1 cellular context compared by ENCODE assay signal in the genomic region with DNA sequence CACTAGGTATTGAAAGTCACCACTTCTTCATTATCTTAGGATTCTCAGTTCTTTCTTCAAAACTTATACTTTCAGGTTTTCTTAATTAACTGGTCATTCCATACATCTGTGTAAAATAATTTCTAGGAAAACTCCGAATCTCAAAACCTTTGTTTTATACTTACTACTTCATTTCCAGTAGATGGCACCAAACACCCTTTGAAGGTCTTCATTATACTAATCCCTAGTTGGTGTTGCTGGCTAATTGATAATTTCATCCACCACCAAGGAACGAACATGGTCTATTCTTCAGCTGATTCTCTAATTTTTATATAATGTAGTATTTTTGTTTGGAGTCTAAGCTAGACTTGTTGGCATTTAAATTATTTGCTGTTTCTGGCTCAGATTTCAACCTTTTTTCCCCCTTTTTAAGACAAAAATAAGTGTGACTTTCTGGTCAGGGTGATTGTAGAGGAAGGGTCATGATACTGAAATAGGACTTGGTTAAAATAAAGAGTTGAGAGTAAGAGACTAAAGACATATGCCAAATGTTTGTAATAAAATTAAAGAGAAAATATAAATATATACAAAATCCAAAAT.
TF ChIP-seq lines count a peak whose summit lies in the region.

No MANE protein-coding gene starts in this region.

TF ChIP-seq in K562, 482 proteins besides CTCF, POLR2A, EP300 and RAD21 (continued from another document and continues in another):
- TF ChIP-seq, protein P1, sequence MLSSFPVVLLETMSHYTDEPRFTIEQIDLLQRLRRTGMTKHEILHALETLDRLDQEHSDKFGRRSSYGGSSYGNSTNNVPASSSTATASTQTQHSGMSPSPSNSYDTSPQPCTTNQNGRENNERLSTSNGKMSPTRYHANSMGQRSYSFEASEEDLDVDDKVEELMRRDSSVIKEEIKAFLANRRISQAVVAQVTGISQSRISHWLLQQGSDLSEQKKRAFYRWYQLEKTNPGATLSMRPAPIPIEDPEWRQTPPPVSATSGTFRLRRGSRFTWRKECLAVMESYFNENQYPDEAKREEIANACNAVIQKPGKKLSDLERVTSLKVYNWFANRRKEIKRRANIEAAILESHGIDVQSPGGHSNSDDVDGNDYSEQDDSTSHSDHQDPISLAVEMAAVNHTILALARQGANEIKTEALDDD (IDR thresholded peaks at IDR 0.05) = peak; percentile 59; the same call in 1 of the 2 replicates
- TF ChIP-seq ARNT (IDR thresholded peaks at IDR 0.05) = 0 out of 4 replicates have a peak, but pooled peaks of 1 of the 2 experiments have one; percentile 32
- TF ChIP-seq PRMT5 (CRISPR knock-in tag; IDR thresholded peaks at IDR 0.05) = no peak
- no peak for TF ChIP-seq STAT5A (IDR thresholded peaks at IDR 0.05; ENCODE audit: borderline replicate concordance, low read length)
- TF ChIP-seq POLR2H (tag; IDR thresholded peaks at IDR 0.05; ENCODE audit: low read depth) = 0 out of 2 replicates have a peak, but pooled peaks have one; percentile 15
- TF ChIP-seq, protein P2, sequence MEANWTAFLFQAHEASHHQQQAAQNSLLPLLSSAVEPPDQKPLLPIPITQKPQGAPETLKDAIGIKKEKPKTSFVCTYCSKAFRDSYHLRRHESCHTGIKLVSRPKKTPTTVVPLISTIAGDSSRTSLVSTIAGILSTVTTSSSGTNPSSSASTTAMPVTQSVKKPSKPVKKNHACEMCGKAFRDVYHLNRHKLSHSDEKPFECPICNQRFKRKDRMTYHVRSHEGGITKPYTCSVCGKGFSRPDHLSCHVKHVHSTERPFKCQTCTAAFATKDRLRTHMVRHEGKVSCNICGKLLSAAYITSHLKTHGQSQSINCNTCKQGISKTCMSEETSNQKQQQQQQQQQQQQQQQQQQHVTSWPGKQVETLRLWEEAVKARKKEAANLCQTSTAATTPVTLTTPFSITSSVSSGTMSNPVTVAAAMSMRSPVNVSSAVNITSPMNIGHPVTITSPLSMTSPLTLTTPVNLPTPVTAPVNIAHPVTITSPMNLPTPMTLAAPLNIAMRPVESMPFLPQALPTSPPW (CRISPR knock-in tag; IDR thresholded peaks at IDR 0.05) = peak; percentile 10; the same call in 1 of the 2 replicates
- TF ChIP-seq RHOXF2B (CRISPR knock-in tag; conservative IDR thresholded peaks at IDR 0.05) = no peak
- no peak for TF ChIP-seq ZNF165 (CRISPR knock-in tag; IDR thresholded peaks at IDR 0.05; ENCODE audit: borderline replicate concordance)
- TF ChIP-seq HDAC6 (IDR thresholded peaks at IDR 0.05; ENCODE audit: low read depth, low read length) = no peak
- no peak for TF ChIP-seq PURB (CRISPR knock-in tag; IDR thresholded peaks at IDR 0.05; ENCODE audit: low read depth)
- TF ChIP-seq ZNF347 (CRISPR knock-in tag; IDR thresholded peaks at IDR 0.05; ENCODE audit: low read depth) = no peak
- TF ChIP-seq ZNF586 (CRISPR knock-in tag; conservative IDR thresholded peaks at IDR 0.05) = no peak
- no peak for TF ChIP-seq TAF7 (tag; IDR thresholded peaks at IDR 0.05)
- no peak for TF ChIP-seq ZNF764 (CRISPR knock-in tag; IDR thresholded peaks at IDR 0.05; ENCODE audit: low read depth)
- TF ChIP-seq CBX1 (IDR thresholded peaks at IDR 0.05; ENCODE audit: low read depth) = no peak
- peak; percentile 10 for TF ChIP-seq TAF9B (IDR thresholded peaks at IDR 0.05; ENCODE audit: partially characterized antibody)
- no peak for TF ChIP-seq ZNF174 (CRISPR knock-in tag; IDR thresholded peaks at IDR 0.05)
- no peak for TF ChIP-seq NFATC3 (IDR thresholded peaks at IDR 0.05)
- TF ChIP-seq ARHGAP35 (IDR thresholded peaks at IDR 0.05; ENCODE audit: partially characterized antibody) = no peak
- no peak for TF ChIP-seq GTF2F1 (IDR thresholded peaks at IDR 0.05; ENCODE audit: low read depth, low read length)
- TF ChIP-seq, protein P3, sequence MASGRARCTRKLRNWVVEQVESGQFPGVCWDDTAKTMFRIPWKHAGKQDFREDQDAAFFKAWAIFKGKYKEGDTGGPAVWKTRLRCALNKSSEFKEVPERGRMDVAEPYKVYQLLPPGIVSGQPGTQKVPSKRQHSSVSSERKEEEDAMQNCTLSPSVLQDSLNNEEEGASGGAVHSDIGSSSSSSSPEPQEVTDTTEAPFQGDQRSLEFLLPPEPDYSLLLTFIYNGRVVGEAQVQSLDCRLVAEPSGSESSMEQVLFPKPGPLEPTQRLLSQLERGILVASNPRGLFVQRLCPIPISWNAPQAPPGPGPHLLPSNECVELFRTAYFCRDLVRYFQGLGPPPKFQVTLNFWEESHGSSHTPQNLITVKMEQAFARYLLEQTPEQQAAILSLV (tag; IDR thresholded peaks at IDR 0.05) = no peak
- peak; percentile 21 for TF ChIP-seq HDAC3 (IDR thresholded peaks at IDR 0.05; ENCODE audit: borderline replicate concordance, partially characterized antibody)
- TF ChIP-seq ZFP1 (CRISPR knock-in tag; IDR thresholded peaks at IDR 0.05) = no peak
- TF ChIP-seq TCF3 (CRISPR knock-in tag; IDR thresholded peaks at IDR 0.05) = no peak
- TF ChIP-seq RFX7 (CRISPR knock-in tag; IDR thresholded peaks at IDR 0.05) = no peak
- no peak for TF ChIP-seq ZNF133 (CRISPR knock-in tag; IDR thresholded peaks at IDR 0.05)
- TF ChIP-seq, protein P4, sequence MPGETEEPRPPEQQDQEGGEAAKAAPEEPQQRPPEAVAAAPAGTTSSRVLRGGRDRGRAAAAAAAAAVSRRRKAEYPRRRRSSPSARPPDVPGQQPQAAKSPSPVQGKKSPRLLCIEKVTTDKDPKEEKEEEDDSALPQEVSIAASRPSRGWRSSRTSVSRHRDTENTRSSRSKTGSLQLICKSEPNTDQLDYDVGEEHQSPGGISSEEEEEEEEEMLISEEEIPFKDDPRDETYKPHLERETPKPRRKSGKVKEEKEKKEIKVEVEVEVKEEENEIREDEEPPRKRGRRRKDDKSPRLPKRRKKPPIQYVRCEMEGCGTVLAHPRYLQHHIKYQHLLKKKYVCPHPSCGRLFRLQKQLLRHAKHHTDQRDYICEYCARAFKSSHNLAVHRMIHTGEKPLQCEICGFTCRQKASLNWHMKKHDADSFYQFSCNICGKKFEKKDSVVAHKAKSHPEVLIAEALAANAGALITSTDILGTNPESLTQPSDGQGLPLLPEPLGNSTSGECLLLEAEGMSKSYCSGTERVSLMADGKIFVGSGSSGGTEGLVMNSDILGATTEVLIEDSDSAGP (CRISPR knock-in tag; IDR thresholded peaks at IDR 0.05) = no peak
- TF ChIP-seq NR2C2 (CRISPR knock-in tag; IDR thresholded peaks at IDR 0.05) = no peak
- 0 out of 2 replicates have a peak, but pooled peaks have one; percentile 6 for TF ChIP-seq NR2C2 (tag; IDR thresholded peaks at IDR 0.05)
- TF ChIP-seq CCNT2 (IDR thresholded peaks at IDR 0.05; ENCODE audit: borderline replicate concordance, extremely low read depth, insufficient read length, low read depth, low read length) = no peak
- TF ChIP-seq, protein P5, sequence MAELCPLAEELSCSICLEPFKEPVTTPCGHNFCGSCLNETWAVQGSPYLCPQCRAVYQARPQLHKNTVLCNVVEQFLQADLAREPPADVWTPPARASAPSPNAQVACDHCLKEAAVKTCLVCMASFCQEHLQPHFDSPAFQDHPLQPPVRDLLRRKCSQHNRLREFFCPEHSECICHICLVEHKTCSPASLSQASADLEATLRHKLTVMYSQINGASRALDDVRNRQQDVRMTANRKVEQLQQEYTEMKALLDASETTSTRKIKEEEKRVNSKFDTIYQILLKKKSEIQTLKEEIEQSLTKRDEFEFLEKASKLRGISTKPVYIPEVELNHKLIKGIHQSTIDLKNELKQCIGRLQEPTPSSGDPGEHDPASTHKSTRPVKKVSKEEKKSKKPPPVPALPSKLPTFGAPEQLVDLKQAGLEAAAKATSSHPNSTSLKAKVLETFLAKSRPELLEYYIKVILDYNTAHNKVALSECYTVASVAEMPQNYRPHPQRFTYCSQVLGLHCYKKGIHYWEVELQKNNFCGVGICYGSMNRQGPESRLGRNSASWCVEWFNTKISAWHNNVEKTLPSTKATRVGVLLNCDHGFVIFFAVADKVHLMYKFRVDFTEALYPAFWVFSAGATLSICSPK (IDR thresholded peaks at IDR 0.05; ENCODE audit: borderline replicate concordance) = no peak
- TF ChIP-seq, protein P6, sequence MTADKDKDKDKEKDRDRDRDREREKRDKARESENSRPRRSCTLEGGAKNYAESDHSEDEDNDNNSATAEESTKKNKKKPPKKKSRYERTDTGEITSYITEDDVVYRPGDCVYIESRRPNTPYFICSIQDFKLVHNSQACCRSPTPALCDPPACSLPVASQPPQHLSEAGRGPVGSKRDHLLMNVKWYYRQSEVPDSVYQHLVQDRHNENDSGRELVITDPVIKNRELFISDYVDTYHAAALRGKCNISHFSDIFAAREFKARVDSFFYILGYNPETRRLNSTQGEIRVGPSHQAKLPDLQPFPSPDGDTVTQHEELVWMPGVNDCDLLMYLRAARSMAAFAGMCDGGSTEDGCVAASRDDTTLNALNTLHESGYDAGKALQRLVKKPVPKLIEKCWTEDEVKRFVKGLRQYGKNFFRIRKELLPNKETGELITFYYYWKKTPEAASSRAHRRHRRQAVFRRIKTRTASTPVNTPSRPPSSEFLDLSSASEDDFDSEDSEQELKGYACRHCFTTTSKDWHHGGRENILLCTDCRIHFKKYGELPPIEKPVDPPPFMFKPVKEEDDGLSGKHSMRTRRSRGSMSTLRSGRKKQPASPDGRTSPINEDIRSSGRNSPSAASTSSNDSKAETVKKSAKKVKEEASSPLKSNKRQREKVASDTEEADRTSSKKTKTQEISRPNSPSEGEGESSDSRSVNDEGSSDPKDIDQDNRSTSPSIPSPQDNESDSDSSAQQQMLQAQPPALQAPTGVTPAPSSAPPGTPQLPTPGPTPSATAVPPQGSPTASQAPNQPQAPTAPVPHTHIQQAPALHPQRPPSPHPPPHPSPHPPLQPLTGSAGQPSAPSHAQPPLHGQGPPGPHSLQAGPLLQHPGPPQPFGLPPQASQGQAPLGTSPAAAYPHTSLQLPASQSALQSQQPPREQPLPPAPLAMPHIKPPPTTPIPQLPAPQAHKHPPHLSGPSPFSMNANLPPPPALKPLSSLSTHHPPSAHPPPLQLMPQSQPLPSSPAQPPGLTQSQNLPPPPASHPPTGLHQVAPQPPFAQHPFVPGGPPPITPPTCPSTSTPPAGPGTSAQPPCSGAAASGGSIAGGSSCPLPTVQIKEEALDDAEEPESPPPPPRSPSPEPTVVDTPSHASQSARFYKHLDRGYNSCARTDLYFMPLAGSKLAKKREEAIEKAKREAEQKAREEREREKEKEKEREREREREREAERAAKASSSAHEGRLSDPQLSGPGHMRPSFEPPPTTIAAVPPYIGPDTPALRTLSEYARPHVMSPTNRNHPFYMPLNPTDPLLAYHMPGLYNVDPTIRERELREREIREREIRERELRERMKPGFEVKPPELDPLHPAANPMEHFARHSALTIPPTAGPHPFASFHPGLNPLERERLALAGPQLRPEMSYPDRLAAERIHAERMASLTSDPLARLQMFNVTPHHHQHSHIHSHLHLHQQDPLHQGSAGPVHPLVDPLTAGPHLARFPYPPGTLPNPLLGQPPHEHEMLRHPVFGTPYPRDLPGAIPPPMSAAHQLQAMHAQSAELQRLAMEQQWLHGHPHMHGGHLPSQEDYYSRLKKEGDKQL (CRISPR knock-in tag; IDR thresholded peaks at IDR 0.05; ENCODE audit: borderline replicate concordance) = no peak
- TF ChIP-seq, protein P7, sequence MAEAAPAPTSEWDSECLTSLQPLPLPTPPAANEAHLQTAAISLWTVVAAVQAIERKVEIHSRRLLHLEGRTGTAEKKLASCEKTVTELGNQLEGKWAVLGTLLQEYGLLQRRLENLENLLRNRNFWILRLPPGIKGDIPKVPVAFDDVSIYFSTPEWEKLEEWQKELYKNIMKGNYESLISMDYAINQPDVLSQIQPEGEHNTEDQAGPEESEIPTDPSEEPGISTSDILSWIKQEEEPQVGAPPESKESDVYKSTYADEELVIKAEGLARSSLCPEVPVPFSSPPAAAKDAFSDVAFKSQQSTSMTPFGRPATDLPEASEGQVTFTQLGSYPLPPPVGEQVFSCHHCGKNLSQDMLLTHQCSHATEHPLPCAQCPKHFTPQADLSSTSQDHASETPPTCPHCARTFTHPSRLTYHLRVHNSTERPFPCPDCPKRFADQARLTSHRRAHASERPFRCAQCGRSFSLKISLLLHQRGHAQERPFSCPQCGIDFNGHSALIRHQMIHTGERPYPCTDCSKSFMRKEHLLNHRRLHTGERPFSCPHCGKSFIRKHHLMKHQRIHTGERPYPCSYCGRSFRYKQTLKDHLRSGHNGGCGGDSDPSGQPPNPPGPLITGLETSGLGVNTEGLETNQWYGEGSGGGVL (CRISPR knock-in tag; IDR thresholded peaks at IDR 0.05) = no peak
- TF ChIP-seq CHD1 (IDR thresholded peaks at IDR 0.05; ENCODE audit: low read length) = no peak
- no peak for TF ChIP-seq RNF2 (IDR thresholded peaks at IDR 0.05)
- TF ChIP-seq TRIM24 (IDR thresholded peaks at IDR 0.05) = no peak
- TF ChIP-seq SNIP1 (IDR thresholded peaks at IDR 0.05; ENCODE audit: low read depth) = no peak
- TF ChIP-seq, protein P8, sequence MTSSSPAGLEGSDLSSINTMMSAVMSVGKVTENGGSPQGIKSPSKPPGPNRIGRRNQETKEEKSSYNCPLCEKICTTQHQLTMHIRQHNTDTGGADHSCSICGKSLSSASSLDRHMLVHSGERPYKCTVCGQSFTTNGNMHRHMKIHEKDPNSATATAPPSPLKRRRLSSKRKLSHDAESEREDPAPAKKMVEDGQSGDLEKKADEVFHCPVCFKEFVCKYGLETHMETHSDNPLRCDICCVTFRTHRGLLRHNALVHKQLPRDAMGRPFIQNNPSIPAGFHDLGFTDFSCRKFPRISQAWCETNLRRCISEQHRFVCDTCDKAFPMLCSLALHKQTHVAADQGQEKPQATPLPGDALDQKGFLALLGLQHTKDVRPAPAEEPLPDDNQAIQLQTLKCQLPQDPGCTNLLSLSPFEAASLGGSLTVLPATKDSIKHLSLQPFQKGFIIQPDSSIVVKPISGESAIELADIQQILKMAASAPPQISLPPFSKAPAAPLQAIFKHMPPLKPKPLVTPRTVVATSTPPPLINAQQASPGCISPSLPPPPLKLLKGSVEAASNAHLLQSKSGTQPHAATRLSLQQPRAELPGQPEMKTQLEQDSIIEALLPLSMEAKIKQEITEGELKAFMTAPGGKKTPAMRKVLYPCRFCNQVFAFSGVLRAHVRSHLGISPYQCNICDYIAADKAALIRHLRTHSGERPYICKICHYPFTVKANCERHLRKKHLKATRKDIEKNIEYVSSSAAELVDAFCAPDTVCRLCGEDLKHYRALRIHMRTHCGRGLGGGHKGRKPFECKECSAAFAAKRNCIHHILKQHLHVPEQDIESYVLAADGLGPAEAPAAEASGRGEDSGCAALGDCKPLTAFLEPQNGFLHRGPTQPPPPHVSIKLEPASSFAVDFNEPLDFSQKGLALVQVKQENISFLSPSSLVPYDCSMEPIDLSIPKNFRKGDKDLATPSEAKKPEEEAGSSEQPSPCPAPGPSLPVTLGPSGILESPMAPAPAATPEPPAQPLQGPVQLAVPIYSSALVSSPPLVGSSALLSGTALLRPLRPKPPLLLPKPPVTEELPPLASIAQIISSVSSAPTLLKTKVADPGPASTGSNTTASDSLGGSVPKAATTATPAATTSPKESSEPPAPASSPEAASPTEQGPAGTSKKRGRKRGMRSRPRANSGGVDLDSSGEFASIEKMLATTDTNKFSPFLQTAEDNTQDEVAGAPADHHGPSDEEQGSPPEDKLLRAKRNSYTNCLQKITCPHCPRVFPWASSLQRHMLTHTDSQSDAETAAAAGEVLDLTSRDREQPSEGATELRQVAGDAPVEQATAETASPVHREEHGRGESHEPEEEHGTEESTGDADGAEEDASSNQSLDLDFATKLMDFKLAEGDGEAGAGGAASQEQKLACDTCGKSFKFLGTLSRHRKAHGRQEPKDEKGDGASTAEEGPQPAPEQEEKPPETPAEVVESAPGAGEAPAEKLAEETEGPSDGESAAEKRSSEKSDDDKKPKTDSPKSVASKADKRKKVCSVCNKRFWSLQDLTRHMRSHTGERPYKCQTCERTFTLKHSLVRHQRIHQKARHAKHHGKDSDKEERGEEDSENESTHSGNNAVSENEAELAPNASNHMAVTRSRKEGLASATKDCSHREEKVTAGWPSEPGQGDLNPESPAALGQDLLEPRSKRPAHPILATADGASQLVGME (CRISPR knock-in tag; IDR thresholded peaks at IDR 0.05) = no peak
- no peak for TF ChIP-seq MXI1 (IDR thresholded peaks at IDR 0.05; ENCODE audit: low read depth, low read length)
